In genomic region chr22:47402876-47403525, GRCh38 we compare ENCODE assay signal across 21 cellular contexts.
"Had no signal": no experiment of that assay in that cellular context is flagged by ENCODE, and none has a peak within 500 bp of the region (broad histone marks: within the 10 kb centered on the region; RNA-seq: fewer than 3 reads in every experiment).

No MANE protein-coding gene starts in this region.

- H3K9me3 ChIP-seq: esophagus muscularis mucosa, gastrocnemius medialis, heart right ventricle, psoas muscle, right lobe of liver, testis, tibial nerve had no signal

- ATAC-seq: effector memory CD8-positive, alpha-beta T cell; gastrocnemius medialis; heart right ventricle; left cardiac atrium; left ventricle myocardium superior; psoas muscle; right lobe of liver; stimulated activated memory B cell treated with anti-CD40 and anti-IgM and Interleukin-4, amounts not matched to agents 10 μg/mL and 1 μg/mL and 100 μg/mL, for 72 hours had no signal

- DNase-seq: effector memory CD8-positive, alpha-beta T cell; gastrocnemius medialis; heart right ventricle; hypothalamus; left cardiac atrium; left ventricle myocardium superior; mesenchymal stem cell; naive B cell; psoas muscle; retina; right lobe of liver; stimulated activated CD4-positive, alpha-beta T cell treated with anti-CD3 and anti-CD28 coated beads, Interleukin-15, amount 100 ng/mL, for 24 hours; stimulated activated CD4-positive, alpha-beta T cell treated with anti-CD3 and anti-CD28 coated beads, Interleukin-1b, Interleukin-23, amount 100 ng/mL, for 48 hours; stimulated activated CD4-positive, alpha-beta T cell treated with anti-CD3 and anti-CD28 coated beads, Interleukin-4, amount 100 ng/mL, for 24 hours; testis had no signal

- FAIRE-seq: keratinocyte had no signal

- H3K36me3 ChIP-seq: esophagus muscularis mucosa, gastrocnemius medialis, heart right ventricle, right lobe of liver, tibial nerve had no signal

- H3K27ac ChIP-seq: epithelial cell of prostate, esophagus muscularis mucosa, gastrocnemius medialis, heart right ventricle, psoas muscle, right lobe of liver, testis, tibial nerve had no signal

- H3K4me3 ChIP-seq: esophagus muscularis mucosa, gastrocnemius medialis, heart right ventricle, lung, psoas muscle, right lobe of liver, testis, tibial nerve had no signal

- H3K27me3 ChIP-seq: gastrocnemius medialis, right lobe of liver, testis, tibial nerve had no signal

- H3K4me1 ChIP-seq: esophagus muscularis mucosa, gastrocnemius medialis, heart right ventricle, psoas muscle, right lobe of liver, testis, tibial nerve had no signal
